ENCODE assay signal across 15 cellular contexts in genomic region chr12:22437031-22437806, GRCh38.
DNase-seq lines count a peak whose midpoint lies in the region; ATAC-seq and TF ChIP-seq lines count a peak whose summit lies in the region.
"Had no signal": no experiment of that assay in that cellular context is flagged by ENCODE, and none has a peak within 500 bp of the region (broad histone marks: within the 10 kb centered on the region; RNA-seq: fewer than 3 reads in every experiment).

No MANE protein-coding gene starts in this region.

- peak overlapping the region; percentile 93 for H2AFZ ChIP-seq in GM23338
- peak overlapping the region; percentile 79 for H2AFZ ChIP-seq in PC-9
- H2AFZ ChIP-seq in neuron (ENCODE audit: low read depth, low read length): peak overlapping the region; percentile 61

- H3K4me3 Mint-ChIP-seq in GM23338: no peak overlapping the region
- H3K4me3 Mint-ChIP-seq: activated naive CD8-positive, alpha-beta T cell treated with anti-CD3 and anti-CD28 coated beads, Interleukin-2, amount 10 ng/mL, durations not matched to agents 7 days and 5 days; B cell; naive B cell had no signal

- peaks cover 9% of the 10 kb centered on the region for H3K27me3 Mint-ChIP-seq in GM23338 (ENCODE audit: insufficient read depth, low read depth, poor library complexity)
- H3K27me3 Mint-ChIP-seq: activated naive CD8-positive, alpha-beta T cell treated with anti-CD3 and anti-CD28 coated beads, Interleukin-2, amount 10 ng/mL, durations not matched to agents 7 days and 5 days; B cell; naive B cell had no signal

- ATAC-seq in GM23338: peak; percentile 60

- peak overlapping the region; percentile 81 for H3K27ac Mint-ChIP-seq in GM23338
- H3K27ac Mint-ChIP-seq: activated naive CD8-positive, alpha-beta T cell treated with anti-CD3 and anti-CD28 coated beads, Interleukin-2, amount 10 ng/mL, durations not matched to agents 7 days and 5 days; B cell had no signal

- H3K4me1 ChIP-seq in GM23338 (ENCODE audit: insufficient read depth) (0 out of 2 replicates have a peak, but pooled peaks cover 5% of the 10 kb centered on the region), PC-9 (replicated peaks; ENCODE audit: insufficient read depth) (peaks cover 42% of the 10 kb centered on the region), neuron (ENCODE audit: insufficient read depth, low read length) (no peaks in the 10 kb centered on the region)
- H3K4me1 ChIP-seq: SJSA1 had no signal

- peaks cover 9% of the 10 kb centered on the region; the same call in 2 of the 3 replicates for H3K4me1 Mint-ChIP-seq in GM23338
- H3K4me1 Mint-ChIP-seq: B cell had no signal

- peak; percentile 29 for DNase-seq in GM23338 (ENCODE audit: low spot score)
- DNase-seq in PC-9: peak; percentile 86 to 93
- DNase-seq in epithelial cell of esophagus (ENCODE audit: low read depth): peak; percentile 85
- DNase-seq in HUDEP-2 (lab: John Stamatoyannopoulos, UW; ENCODE audit: unreplicated experiment in 76 of 76): no peak
- DNase-seq in medulla oblongata (ENCODE audit: extremely low spot score): no peak
- no peak for DNase-seq in COLO668 (lab: John Stamatoyannopoulos, UW; ENCODE audit: unreplicated experiment)
- DNase-seq in epidermal melanocyte (ENCODE audit: insufficient read length, low spot score): no peak
- DNase-seq: activated CD8-positive, alpha-beta memory T cell treated with anti-CD3 and anti-CD28 coated beads, Interleukin-2, amount 50 U/mL, for 4 hours; activated naive CD8-positive, alpha-beta T cell treated with anti-CD3 and anti-CD28 coated beads, Interleukin-2, amount 10 ng/mL, durations not matched to agents 7 days and 5 days; naive B cell; NCI-H1092 treated with DMSO at 0.1 percent for 48 hours; NCI-H446 treated with DMSO at 0.1 percent for 48 hours had no signal

- TF ChIP-seq CTCF in GM23338 (conservative IDR thresholded peaks at IDR 0.05; ENCODE audit: low read depth in 2 of 2): peak in 1 of 2 experiments; percentile 18; a peak in 2 of 4 replicates
- TF ChIP-seq CTCF in PC-9 (conservative IDR thresholded peaks at IDR 0.05): no peak
- no peak for TF ChIP-seq CTCF in epithelial cell of esophagus (IDR thresholded peaks at IDR 0.05; ENCODE audit: insufficient read depth, low read depth, low read length, missing control alignments)

- H3K9me3 Mint-ChIP-seq in GM23338: no peaks in the 10 kb centered on the region
- H3K9me3 Mint-ChIP-seq: activated naive CD8-positive, alpha-beta T cell treated with anti-CD3 and anti-CD28 coated beads, Interleukin-2, amount 10 ng/mL, durations not matched to agents 7 days and 5 days; naive B cell had no signal

- H3F3A ChIP-seq in GM23338 (replicated peaks; ENCODE audit: low read depth): no peaks in the 10 kb centered on the region
- peaks cover 33% of the 10 kb centered on the region for H3F3A ChIP-seq in PC-9 (ENCODE audit: insufficient read depth, low read depth)

- H3K36me3 ChIP-seq in GM23338 (ENCODE audit: insufficient read depth) (no peaks in the 10 kb centered on the region), PC-9 (ENCODE audit: low read depth) (no peaks in the 10 kb centered on the region), neuron (ENCODE audit: insufficient read depth, low read length) (no peaks in the 10 kb centered on the region)
- H3K36me3 ChIP-seq: SJSA1 had no signal

- H3K4me3 ChIP-seq in GM23338 (no peak overlapping the region), PC-9 (peak overlapping the region; percentile 57; the same call in 1 of the 2 replicates), epithelial cell of esophagus (ENCODE audit: low read length) (peak overlapping the region; percentile 23), neuron (ENCODE audit: low read length) (no peak overlapping the region)
- H3K4me3 ChIP-seq: SJSA1 had no signal

- CTCF ChIA-PET in PC-9 (lab: Charles Lee): interaction anchor here (0.6 kb wide), 1 partner anchor 419 kb away, joined by 14 read pairs; no protein-coding TSS in a partner anchor

- H3K4me2 ChIP-seq in GM23338 (no peak overlapping the region; the same call in 1 of the 2 replicates), PC-9 (peak overlapping the region; percentile 86)

- TSS peak; percentile 59 for BruUV-seq in PC-9 (replicated peaks; lab: Mats Ljungman, UMichigan)

- H3K36me3 Mint-ChIP-seq in GM23338 (ENCODE audit: low read depth): no peaks in the 10 kb centered on the region
- H3K36me3 Mint-ChIP-seq: activated naive CD8-positive, alpha-beta T cell treated with anti-CD3 and anti-CD28 coated beads, Interleukin-2, amount 10 ng/mL, durations not matched to agents 7 days and 5 days; naive B cell had no signal

- H3K27ac ChIP-seq in GM23338 (ENCODE audit: low read depth) (no peak overlapping the region), PC-9 (peak overlapping the region; percentile 97)
- H3K27ac ChIP-seq: SJSA1 had no signal

- intact Hi-C loops in PC-9 (cut with micrococcal nuclease; ENCODE audit: unreplicated experiment): loop anchor here (1.0 kb wide), 1 partner anchor 27 kb away; no protein-coding TSS in a partner anchor

- no peaks in the 10 kb centered on the region for H3K79me2 ChIP-seq in GM23338 (replicated peaks; ENCODE audit: insufficient read depth)
- H3K79me2 ChIP-seq in PC-9 (ENCODE audit: low read depth): 0 out of 2 replicates have a peak, but pooled peaks cover 4% of the 10 kb centered on the region

- H3K9me3 ChIP-seq in PC-9 (ENCODE audit: insufficient read depth, low read depth) (peaks cover 19% of the 10 kb centered on the region; the same call in 1 of the 2 replicates), neuron (ENCODE audit: low read length) (no peaks in the 10 kb centered on the region)
- H3K9me3 ChIP-seq: SJSA1 had no signal

- no peaks in the 10 kb centered on the region for H3K27me3 ChIP-seq in GM23338 (ENCODE audit: insufficient read depth)
- H3K27me3 ChIP-seq in PC-9 (ENCODE audit: insufficient read depth, low read depth): no peaks in the 10 kb centered on the region
- no peaks in the 10 kb centered on the region for H3K27me3 ChIP-seq in neuron (ENCODE audit: insufficient read depth, low read length)
- H3K27me3 ChIP-seq: SJSA1 had no signal

- H3K9me2 ChIP-seq in GM23338 (ENCODE audit: insufficient read depth) (no peaks in the 10 kb centered on the region), PC-9 (ENCODE audit: insufficient read depth) (peaks cover 8% of the 10 kb centered on the region; the same call in 1 of the 2 replicates)

- H4K20me1 ChIP-seq in GM23338 (replicated peaks; ENCODE audit: insufficient read depth) (no peaks in the 10 kb centered on the region), PC-9 (ENCODE audit: insufficient read depth) (no peaks in the 10 kb centered on the region)

- POLR2A ChIA-PET in PC-9 (lab: Charles Lee; ENCODE audit: unreplicated experiment): interaction anchor here (0.6 kb wide), 1 partner anchor 59 kb away, joined by 4 read pairs; no protein-coding TSS in a partner anchor

TF ChIP-seq in GM23338, 12 proteins besides CTCF, POLR2A, EP300 and RAD21:
- no peak for TF ChIP-seq REST (IDR thresholded peaks at IDR 0.05; ENCODE audit: unreplicated experiment)
- TF ChIP-seq NANOG (IDR thresholded peaks at IDR 0.05; ENCODE audit: borderline replicate concordance): no peak
TF ChIP-seq in GM23338: peak in this region for 0.

Comparison
In these comparisons a context has a peak if more than half of its experiments do, and no peak if none do; other contexts are left out.
1. DNase-seq: peak in GM23338 (single experiment), PC-9 (2 of 2) and epithelial cell of esophagus (single experiment); none in HUDEP-2 (0 of 76), medulla oblongata (single experiment), COLO668 (single experiment) and epidermal melanocyte (single experiment).
2. H3K4me3 ChIP-seq: peak in PC-9 (single experiment) and epithelial cell of esophagus (single experiment); none in GM23338 (single experiment) and neuron (single experiment).
3. Peak in every context shown above with its lines, with median percentiles within 50 percentile points of each other: H2AFZ ChIP-seq.